Comparison of ENCODE assay signal across 8 cellular contexts in genomic region chr10:33333260-33334169, GRCh38. TPM values are rescaled to one million over a fixed set of nuclear protein-coding genes. Genes with fewer than 3 reads are reported as not detected.
A peak's percentile ranks its signal among the peaks of the same experiment; 100 is the strongest.
DNase-seq lines count a peak whose midpoint lies in the region; ATAC-seq and TF ChIP-seq lines count a peak whose summit lies in the region.

No MANE protein-coding gene starts in this region.

- WGBS in sigmoid colon, 2 donors, result 13 to 14% methylated on average over 9 of the region's 9 CpGs

- H3K27me3 Mint-ChIP-seq in activated CD4-positive, alpha-beta T cell treated with anti-CD3 and anti-CD28 coated beads, Interleukin-2, amount 10 ng/mL, durations not matched to agents 24 days and 14 days, result peaks cover 63% of the 10 kb centered on the region

- peaks cover 62% of the 10 kb centered on the region for H3K27me3 ChIP-seq in HUES48 (ENCODE audit: control insufficient read depth, insufficient read depth, low read length)
- H3K27me3 ChIP-seq in sigmoid colon, result no peaks in the 10 kb centered on the region

- no peaks in the 10 kb centered on the region for H3K9me3 Mint-ChIP-seq in activated CD4-positive, alpha-beta T cell treated with anti-CD3 and anti-CD28 coated beads, Interleukin-2, amount 10 ng/mL, durations not matched to agents 24 days and 14 days

- H3K9ac ChIP-seq in HUES48 (ENCODE audit: low read depth, low read length), result 0 out of 2 replicates have a peak overlapping the region, but pooled peaks have one; percentile 8

- TF ChIP-seq POLR2A in sigmoid colon (IDR thresholded peaks at IDR 0.05), result no peak

- H3K36me3 ChIP-seq in HUES48 (ENCODE audit: control insufficient read depth, insufficient read depth, low read length), result no peaks in the 10 kb centered on the region
- peaks cover 0 to 12% (median 0%) of the 10 kb centered on the region in 4 donors for H3K36me3 ChIP-seq in sigmoid colon

- H3K27ac ChIP-seq in HUES48 (ENCODE audit: low read depth, low read length) (no peak overlapping the region), sigmoid colon (peak overlapping the region; percentile 74 to 91 (median 88))

- H3K36me3 Mint-ChIP-seq in activated CD4-positive, alpha-beta T cell treated with anti-CD3 and anti-CD28 coated beads, Interleukin-2, amount 10 ng/mL, durations not matched to agents 24 days and 14 days (ENCODE audit: low read depth), result no peaks in the 10 kb centered on the region

- no peak for TF ChIP-seq EP300 in sigmoid colon (IDR thresholded peaks at IDR 0.05)

- H3K4me3 ChIP-seq in HUES48 (ENCODE audit: low read depth, low read length) (peak overlapping the region; percentile 75), fibroblast of villous mesenchyme (ENCODE audit: low read depth, low read length) (peak overlapping the region; percentile 88), sigmoid colon (peak overlapping the region; percentile 51 to 80 (median 64))

- no peak for TF ChIP-seq CTCF in fibroblast of villous mesenchyme (IDR thresholded peaks at IDR 0.05; ENCODE audit: insufficient read depth, low read depth, low read length)
- no peak for TF ChIP-seq CTCF in sigmoid colon (IDR thresholded peaks at IDR 0.05)

- peak; percentile 58 for DNase-seq in DMS53 (lab: John Stamatoyannopoulos, UW)
- peak; percentile 77 for DNase-seq in activated CD4-positive, alpha-beta T cell treated with anti-CD3 and anti-CD28 coated beads, Interleukin-2, amount 10 ng/mL, durations not matched to agents 24 days and 14 days
- peak; percentile 49 for DNase-seq in fibroblast of villous mesenchyme (ENCODE audit: low read depth)
- DNase-seq in sigmoid colon, result no peak
- no peak for DNase-seq in NK-92 (lab: John Stamatoyannopoulos, UW; ENCODE audit: unreplicated experiment)

- ATAC-seq in GM18519 (IDR thresholded peaks at IDR 0.05; ENCODE audit: low FRiP score, unreplicated experiment), result no peak
- ATAC-seq in HG02852 (IDR thresholded peaks at IDR 0.05; ENCODE audit: unreplicated experiment), result no peak

- H3K4me1 Mint-ChIP-seq in activated CD4-positive, alpha-beta T cell treated with anti-CD3 and anti-CD28 coated beads, Interleukin-2, amount 10 ng/mL, durations not matched to agents 24 days and 14 days, result peaks cover 22% of the 10 kb centered on the region

- H3K4me3 Mint-ChIP-seq in activated CD4-positive, alpha-beta T cell treated with anti-CD3 and anti-CD28 coated beads, Interleukin-2, amount 10 ng/mL, durations not matched to agents 24 days and 14 days, result peak overlapping the region; percentile 82

- H3K4me1 ChIP-seq in HUES48 (ENCODE audit: control insufficient read depth, insufficient read depth, low read length) (peaks cover 28% of the 10 kb centered on the region), sigmoid colon (peaks cover 0 to 60% (median 36%) of the 10 kb centered on the region in 4 donors)

- H3K27ac Mint-ChIP-seq in activated CD4-positive, alpha-beta T cell treated with anti-CD3 and anti-CD28 coated beads, Interleukin-2, amount 10 ng/mL, durations not matched to agents 24 days and 14 days, result peak overlapping the region; percentile 23

- intact Hi-C loops in activated CD4-positive, alpha-beta T cell treated with anti-CD3 and anti-CD28 coated beads, Interleukin-2, amount 10 ng/mL, durations not matched to agents 24 days and 14 days (cut with micrococcal nuclease), result loop anchor here (5.0 to 10.0 kb wide), 4 partner anchors 84 to 789 kb away; no protein-coding TSS in a partner anchor
- intact Hi-C loops in sigmoid colon (cut with DNase I), result loop anchor here (1.0 to 10.0 kb wide), 5 partner anchors 61 to 1304 kb away; no protein-coding TSS in a partner anchor

- H3K9me3 ChIP-seq in HUES48 (ENCODE audit: control insufficient read depth, insufficient read depth, low read length) (no peaks in the 10 kb centered on the region), sigmoid colon (no peaks in the 10 kb centered on the region)

RNA-seq across cellular contexts. Expression of gene NRP1, which starts 1.0 kb away (rescaled TPM):
- 5.0 TPM in 2 replicates for total RNA-seq in activated CD4-positive, alpha-beta T cell treated with anti-CD3 and anti-CD28 coated beads, Interleukin-2, amount 10 ng/mL, durations not matched to agents 24 days and 14 days
- total RNA-seq in fibroblast of villous mesenchyme (197 and 222 TPM in 2 replicates), sigmoid colon (10 to 100 TPM; 44.1 to 52.4 (median 46.9) TPM)
- 10 to 100 TPM in 2 of 3 donors, 1 to 10 TPM in 1; 3.6 to 24.0 (median 18.3) TPM for polyA plus RNA-seq in sigmoid colon

Comparison
In these comparisons a context has a peak if more than half of its experiments do, and no peak if none do; other contexts are left out.
1. DNase-seq: peak in DMS53 (single experiment), activated CD4-positive, alpha-beta T cell treated with anti-CD3 and anti-CD28 coated beads, Interleukin-2, amount 10 ng/mL, durations not matched to agents 24 days and 14 days (single experiment) and fibroblast of villous mesenchyme (single experiment); none in sigmoid colon (single experiment) and NK-92 (single experiment).
2. Peak in every context shown above with its lines, with median percentiles within 50 percentile points of each other: H3K4me3 ChIP-seq.